10 cellular contexts compared by ENCODE assay signal in genomic region chr7:150945853-150946825, GRCh38. TPM values are rescaled to one million over a fixed set of nuclear protein-coding genes. Genes with fewer than 3 reads are reported as not detected.
A peak's percentile ranks its signal among the peaks of the same experiment; 100 is the strongest.
DNase-seq lines count a peak whose midpoint lies in the region; ATAC-seq and TF ChIP-seq lines count a peak whose summit lies in the region.
"Had no signal": no experiment of that assay in that cellular context is flagged by ENCODE, and none has a peak within 500 bp of the region (broad histone marks: within the 10 kb centered on the region; RNA-seq: fewer than 3 reads in every experiment).

No MANE protein-coding gene starts in this region.

- no peaks in the 10 kb centered on the region for H3K36me3 Mint-ChIP-seq in mesothelial cell of epicardium

- intact Hi-C loops in thyroid gland (cut with DNase I), result no loop called here

- peak overlapping the region; percentile 41 for H3K4me3 Mint-ChIP-seq in mesothelial cell of epicardium
- H3K4me3 Mint-ChIP-seq: stimulated activated naive CD8-positive, alpha-beta T cell treated with anti-CD3 and anti-CD28 coated beads, Interleukin-15, Interleukin-2, amounts not matched to agents 100 ng/mL and 50 ng/mL, for 24 hours had no signal

- H3K36me3 ChIP-seq in tibial nerve, result no peaks in the 10 kb centered on the region
- H3K36me3 ChIP-seq in thyroid gland, result no peaks in the 10 kb centered on the region

- ATAC-seq in left lobe of liver, result no peak

- H3K4me1 Mint-ChIP-seq in mesothelial cell of epicardium, result peaks cover 53% of the 10 kb centered on the region

- H3K4me3 ChIP-seq in tibial nerve, result no peak overlapping the region
- H3K4me3 ChIP-seq in thyroid gland (replicated peaks in 1 of 3), result no peak overlapping the region

- peaks cover 3% of the 10 kb centered on the region for H3K27me3 Mint-ChIP-seq in mesothelial cell of epicardium (ENCODE audit: low read depth)

- TF ChIP-seq EP300 in tibial nerve (IDR thresholded peaks at IDR 0.05), result peak; percentile 66 to 76

- peaks cover 0 to 24% (median 19%) of the 10 kb centered on the region in 4 donors for H3K4me1 ChIP-seq in tibial nerve
- no peaks in the 10 kb centered on the region for H3K4me1 ChIP-seq in thyroid gland

- H3K27ac Mint-ChIP-seq in mesothelial cell of epicardium, result peak overlapping the region; percentile 81
- H3K27ac Mint-ChIP-seq: stimulated activated naive CD8-positive, alpha-beta T cell treated with anti-CD3 and anti-CD28 coated beads, Interleukin-15, Interleukin-2, amounts not matched to agents 100 ng/mL and 50 ng/mL, for 24 hours had no signal

- H3K9me3 ChIP-seq in tibial nerve (no peaks in the 10 kb centered on the region), thyroid gland (no peaks in the 10 kb centered on the region)

- TF ChIP-seq POLR2A in erythroblast (IDR thresholded peaks at IDR 0.05; ENCODE audit: low read length) (peak; percentile 16), tibial nerve (IDR thresholded peaks at IDR 0.05) (peak in 1 of 2 donors; percentile 40), thyroid gland (IDR thresholded peaks at IDR 0.05) (no peak)

- H3K9me3 Mint-ChIP-seq in mesothelial cell of epicardium, result no peaks in the 10 kb centered on the region
- H3K9me3 Mint-ChIP-seq: stimulated activated naive CD8-positive, alpha-beta T cell treated with anti-CD3 and anti-CD28 coated beads, Interleukin-15, Interleukin-2, amounts not matched to agents 100 ng/mL and 50 ng/mL, for 24 hours had no signal

- H3K27ac ChIP-seq in tibial nerve (peak overlapping the region; percentile 69 to 92 (median 86)), thyroid gland (no peak overlapping the region)
- H3K27ac ChIP-seq: 22Rv1 had no signal

- H3K27me3 ChIP-seq in tibial nerve (peaks cover 0 to 34% of the 10 kb centered on the region in 2 donors), thyroid gland (peaks cover 10% of the 10 kb centered on the region)

- TF ChIP-seq CTCF in mesothelial cell of epicardium (IDR thresholded peaks at IDR 0.05; ENCODE audit: unreplicated experiment) (no peak), tibial nerve (IDR thresholded peaks at IDR 0.05) (no peak), thyroid gland (IDR thresholded peaks at IDR 0.05) (no peak)

- DNase-seq in activated CD4-positive, CD25-positive, alpha-beta regulatory T cell treated with anti-CD3 and anti-CD28 coated beads, Interleukin-2, amount 50 U/mL, for 72 hours, result peak; percentile 25
- no peak for DNase-seq in activated CD4-positive, CD25-positive, alpha-beta regulatory T cell (lab: John Stamatoyannopoulos, UW)
- DNase-seq in erythroblast (lab: John Stamatoyannopoulos, UW) (no peak), mesothelial cell of epicardium (ENCODE audit: low spot score in 2 of 2, unreplicated experiment in 2 of 2) (peak in 1 of 2 experiments; percentile 36), tibial nerve (ENCODE audit: low spot score in 2 of 2) (peak; percentile 15 to 39), MV-4-11 (lab: John Stamatoyannopoulos, UW) (no peak), left lobe of liver (ENCODE audit: low spot score) (no peak), thyroid gland (no peak)

- WGBS in tibial nerve, 2 donors, result 43 to 66% methylated on average over 18 to 29 of the region's 29 CpGs
- 71 to 85% methylated on average over 17 to 21 of the region's 29 CpGs for WGBS in thyroid gland, 2 donors

RNA-seq across cellular contexts. Expression of gene KCNH2, which starts 32.0 kb away (rescaled TPM):
- total RNA-seq in mesothelial cell of epicardium, result 11.2 to 12.3 TPM (median 11.7 TPM) in 3 replicates
- total RNA-seq in tibial nerve, result 1 to 10 TPM; 1.5 to 9.0 (median 2.4) TPM
- total RNA-seq in left lobe of liver, result 0.28 TPM
- total RNA-seq in thyroid gland, result under 1 TPM; 0.33 to 0.93 (median 0.63) TPM

RNA-seq across cellular contexts. Expression of gene NOS3, which starts 44.7 kb away (rescaled TPM):
- total RNA-seq in mesothelial cell of epicardium (6.0 to 7.8 TPM (median 6.6 TPM) in 3 replicates), tibial nerve (10 to 100 TPM; 20.3 to 38.1 (median 23.8) TPM), left lobe of liver (8.7 TPM), thyroid gland (1 to 10 TPM; 5.2 to 8.1 (median 6.3) TPM)

Comparison
In these comparisons a context has a peak if more than half of its experiments do, and no peak if none do; other contexts are left out.
1. DNase-seq: peak in activated CD4-positive, CD25-positive, alpha-beta regulatory T cell treated with anti-CD3 and anti-CD28 coated beads, Interleukin-2, amount 50 U/mL, for 72 hours (single experiment) and tibial nerve (2 of 2); none in activated CD4-positive, CD25-positive, alpha-beta regulatory T cell (0 of 4), erythroblast (0 of 2), MV-4-11 (single experiment), left lobe of liver (single experiment) and thyroid gland (0 of 2).
2. H3K27ac ChIP-seq: peak in tibial nerve (4 of 4); none in thyroid gland (0 of 3).